8 cellular contexts compared by ENCODE assay signal in genomic region chrX:134172588-134173259, GRCh38.
DNase-seq lines count a peak whose midpoint lies in the region; ATAC-seq and TF ChIP-seq lines count a peak whose summit lies in the region.

No MANE protein-coding gene starts in this region.

- H3K27ac Mint-ChIP-seq in CD4-positive, alpha-beta memory T cell, result peak overlapping the region in 3 of 7 donors; percentile 5 to 47 (median 19)
- H3K27ac Mint-ChIP-seq in HFFc6, result no peak overlapping the region
- H3K27ac Mint-ChIP-seq in stimulated activated effector memory CD8-positive, alpha-beta T cell treated with anti-CD3 and anti-CD28 coated beads, Interleukin-12 subunit alpha, Interleukin-12 subunit beta, amount 100 ng/mL, for 72 hours, result peak overlapping the region; percentile 43

- H3K4me3 Mint-ChIP-seq in CD4-positive, alpha-beta memory T cell, result peak overlapping the region; percentile 89 to 98 (median 92)
- peak overlapping the region; percentile 37; the same call in 1 of the 2 replicates for H3K4me3 Mint-ChIP-seq in HFFc6
- peak overlapping the region; percentile 78 for H3K4me3 Mint-ChIP-seq in stimulated activated effector memory CD8-positive, alpha-beta T cell treated with anti-CD3 and anti-CD28 coated beads, Interleukin-12 subunit alpha, Interleukin-12 subunit beta, amount 100 ng/mL, for 72 hours

- H3K27ac ChIP-seq in CD4-positive, alpha-beta memory T cell (ENCODE audit: low read depth, low read length), result no peak overlapping the region
- H3K27ac ChIP-seq in lower lobe of right lung, result no peak overlapping the region

- ATAC-seq in lower lobe of right lung (peak; percentile 47 to 71), GM18861 (IDR thresholded peaks at IDR 0.05; ENCODE audit: unreplicated experiment) (no peak)
- peak; percentile 66 for ATAC-seq in stimulated activated effector memory CD8-positive, alpha-beta T cell treated with anti-CD3 and anti-CD28 coated beads, Interleukin-12 subunit alpha, Interleukin-12 subunit beta, amount 100 ng/mL, for 72 hours

- H3K4me1 Mint-ChIP-seq in CD4-positive, alpha-beta memory T cell, result peaks cover 6 to 20% (median 11%) of the 10 kb centered on the region in 4 donors
- no peaks in the 10 kb centered on the region for H3K4me1 Mint-ChIP-seq in HFFc6 (ENCODE audit: low read depth)
- H3K4me1 Mint-ChIP-seq in stimulated activated effector memory CD8-positive, alpha-beta T cell treated with anti-CD3 and anti-CD28 coated beads, Interleukin-12 subunit alpha, Interleukin-12 subunit beta, amount 100 ng/mL, for 72 hours, result peaks cover 7% of the 10 kb centered on the region

- intact Hi-C loops in CD4-positive, alpha-beta memory T cell (cut with micrococcal nuclease), result loop anchor here (2.0 kb wide), 1 partner anchor 14 kb away; no protein-coding TSS in a partner anchor
- intact Hi-C loops in lower lobe of right lung (cut with DNase I), result no loop called here

- peak overlapping the region in 1 of 2 donors; percentile 58 for H3K4me3 ChIP-seq in CD4-positive, alpha-beta memory T cell (ENCODE audit: low read length in 2 of 2)
- H3K4me3 ChIP-seq in choroid plexus epithelial cell (ENCODE audit: low read depth, low read length), result peak overlapping the region; percentile 43
- H3K4me3 ChIP-seq in lower lobe of right lung, result peak overlapping the region; percentile 55

- H3K36me3 ChIP-seq in CD4-positive, alpha-beta memory T cell (ENCODE audit: insufficient read depth, low read length), result no peaks in the 10 kb centered on the region
- H3K36me3 ChIP-seq in lower lobe of right lung, result no peaks in the 10 kb centered on the region

- H3K9me3 Mint-ChIP-seq in CD4-positive, alpha-beta memory T cell, result no peaks in the 10 kb centered on the region
- H3K9me3 Mint-ChIP-seq in HFFc6, result no peaks in the 10 kb centered on the region
- no peaks in the 10 kb centered on the region for H3K9me3 Mint-ChIP-seq in stimulated activated effector memory CD8-positive, alpha-beta T cell treated with anti-CD3 and anti-CD28 coated beads, Interleukin-12 subunit alpha, Interleukin-12 subunit beta, amount 100 ng/mL, for 72 hours

- H3K9me3 ChIP-seq in CD4-positive, alpha-beta memory T cell (ENCODE audit: control insufficient read depth in 1 of 2, low read length in 2 of 2), result no peaks in the 10 kb centered on the region
- no peaks in the 10 kb centered on the region for H3K9me3 ChIP-seq in lower lobe of right lung

- POLR2A ChIA-PET in CD4-positive, alpha-beta memory T cell (lab: Charles Lee; ENCODE audit: partially characterized antibody), result interaction anchor here (1.3 kb wide), 1 partner anchor 14 kb away, joined by 3 read pairs; no protein-coding TSS in a partner anchor

- peaks cover 9% of the 10 kb centered on the region for H3K4me1 ChIP-seq in CD4-positive, alpha-beta memory T cell (ENCODE audit: insufficient read depth, low read length)
- no peaks in the 10 kb centered on the region for H3K4me1 ChIP-seq in lower lobe of right lung

- no peaks in the 10 kb centered on the region for H3K27me3 ChIP-seq in CD4-positive, alpha-beta memory T cell (ENCODE audit: insufficient read depth, low read length)
- H3K27me3 ChIP-seq in lower lobe of right lung (ENCODE audit: low read depth), result no peaks in the 10 kb centered on the region

- H3K27me3 Mint-ChIP-seq in CD4-positive, alpha-beta memory T cell, result peaks cover 4 to 6% of the 10 kb centered on the region in 2 donors
- H3K27me3 Mint-ChIP-seq in HFFc6 (ENCODE audit: insufficient read depth), result peaks cover 13% of the 10 kb centered on the region; the same call in 1 of the 2 replicates

- peak; percentile 19 to 39 (median 27) for DNase-seq in CD4-positive, alpha-beta memory T cell
- DNase-seq in HFFc6, result no peak
- peak; percentile 21 for DNase-seq in T-helper 9 cell
- peak; percentile 6 for DNase-seq in choroid plexus epithelial cell (ENCODE audit: low read depth)
- DNase-seq in lower lobe of right lung, result peak; percentile 48
- peak; percentile 4 to 50 for DNase-seq in stimulated activated effector memory CD8-positive, alpha-beta T cell treated with anti-CD3 and anti-CD28 coated beads, Interleukin-12 subunit alpha, Interleukin-12 subunit beta, amount 100 ng/mL, for 72 hours (ENCODE audit: low spot score in 2 of 2)
- no peak for DNase-seq in GF-D8 (lab: John Stamatoyannopoulos, UW)

- TF ChIP-seq CTCF in HFFc6 (IDR thresholded peaks at IDR 0.05) (no peak), choroid plexus epithelial cell (conservative IDR thresholded peaks at IDR 0.05; ENCODE audit: low read depth, low read length) (no peak), lower lobe of right lung (IDR thresholded peaks at IDR 0.05) (no peak)

- CTCF ChIA-PET in CD4-positive, alpha-beta memory T cell (lab: Charles Lee; ENCODE audit: partially characterized antibody), result no interaction called here

- H3K36me3 Mint-ChIP-seq in CD4-positive, alpha-beta memory T cell, result peaks cover 0 to 3% of the 10 kb centered on the region in 2 donors
- H3K36me3 Mint-ChIP-seq in HFFc6 (ENCODE audit: low read depth), result no peaks in the 10 kb centered on the region
- H3K36me3 Mint-ChIP-seq in stimulated activated effector memory CD8-positive, alpha-beta T cell treated with anti-CD3 and anti-CD28 coated beads, Interleukin-12 subunit alpha, Interleukin-12 subunit beta, amount 100 ng/mL, for 72 hours, result peaks cover 6% of the 10 kb centered on the region

Comparison
In these comparisons a context has a peak if more than half of its experiments do, and no peak if none do; other contexts are left out.
1. DNase-seq: peak in CD4-positive, alpha-beta memory T cell (5 of 5), T-helper 9 cell (single experiment), choroid plexus epithelial cell (single experiment), lower lobe of right lung (single experiment) and stimulated activated effector memory CD8-positive, alpha-beta T cell treated with anti-CD3 and anti-CD28 coated beads, Interleukin-12 subunit alpha, Interleukin-12 subunit beta, amount 100 ng/mL, for 72 hours (2 of 2); none in HFFc6 (single experiment) and GF-D8 (single experiment).
2. H3K4me3 Mint-ChIP-seq: peak in every context shown above with its lines; median percentile 92 in CD4-positive, alpha-beta memory T cell; 78 in stimulated activated effector memory CD8-positive, alpha-beta T cell treated with anti-CD3 and anti-CD28 coated beads, Interleukin-12 subunit alpha, Interleukin-12 subunit beta, amount 100 ng/mL, for 72 hours; 37 in HFFc6.